ENCODE assay signal across 15 cellular contexts in the genomic region with DNA sequence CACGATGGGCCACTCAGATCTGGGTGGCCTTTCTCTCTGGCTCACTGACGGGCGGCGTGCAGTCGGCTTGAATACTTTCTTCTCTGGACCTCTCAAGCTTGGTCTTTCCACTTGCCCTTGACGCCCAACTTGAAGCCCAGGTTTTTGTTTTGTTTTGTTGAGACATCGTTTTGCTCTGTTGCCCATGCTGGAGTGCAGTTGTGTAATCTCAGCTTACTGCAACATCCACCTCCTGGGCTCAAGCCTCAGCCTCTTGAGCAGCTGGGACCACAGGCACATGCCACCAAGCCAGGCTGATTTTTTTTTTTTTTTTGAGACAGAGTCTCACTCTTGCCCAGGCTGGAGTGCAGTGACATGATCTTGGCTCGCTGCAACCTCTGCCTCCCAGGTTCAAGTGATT. TPM values are rescaled to one million over a fixed set of nuclear protein-coding genes. Genes with fewer than 3 reads are reported as not detected.
"Had no signal": no experiment of that assay in that cellular context is flagged by ENCODE, and none has a peak within 500 bp of the region (broad histone marks: within the 10 kb centered on the region; RNA-seq: fewer than 3 reads in every experiment).

No MANE protein-coding gene starts in this region.

- H3K36me3 ChIP-seq: gastroesophageal sphincter, tibial artery, vagina had no signal

- DNase-seq: activated CD4-positive, alpha-beta T cell treated with anti-CD3 and anti-CD28 coated beads, Interleukin-2, amount 50 U/mL, for 48 hours; activated CD4-positive, CD25-positive, alpha-beta regulatory T cell treated with anti-CD3 and anti-CD28 coated beads, Interleukin-2, amount 50 U/mL, for 72 hours; activated gamma-delta T cell; activated T-cell treated with anti-CD3 and anti-CD28 coated beads, Interleukin-2, amount 50 U/mL, for 4 hours; amygdala; tibial artery had no signal

- FAIRE-seq: keratinocyte had no signal

- H3K4me1 ChIP-seq: gastroesophageal sphincter, tibial artery, vagina had no signal

- H3K9me3 ChIP-seq: tibial artery, vagina had no signal

- ATAC-seq: activated T-cell treated with anti-CD3 and anti-CD28 coated beads, Interleukin-2, amount 50 U/mL, for 4 hours; gastroesophageal sphincter had no signal

- H3K4me3 ChIP-seq: gastroesophageal sphincter, tibial artery, vagina had no signal

- H3K27me3 ChIP-seq: vagina had no signal

- H3K27ac ChIP-seq: gastroesophageal sphincter, tibial artery, vagina had no signal

RNA-seq across cellular contexts. Expression of gene KIF19, which starts 22.7 kb away (rescaled TPM):
- total RNA-seq: activated T-cell treated with anti-CD3 and anti-CD28 coated beads, Interleukin-2, amount 50 U/mL, for 4 hours; epithelial cell of proximal tubule; osteocyte had no signal
- polyA plus RNA-seq: keratinocyte, neural cell had no signal

RNA-seq across cellular contexts. Expression of gene DNAI2, which starts 29.3 kb away (rescaled TPM):
- total RNA-seq: activated T-cell treated with anti-CD3 and anti-CD28 coated beads, Interleukin-2, amount 50 U/mL, for 4 hours; epithelial cell of proximal tubule; gastroesophageal sphincter; liver; mesenteric fat pad; osteocyte; skeletal muscle tissue; vagina had no signal
- polyA plus RNA-seq: keratinocyte, liver, neural cell had no signal

RNA-seq across cellular contexts. Expression of gene BTBD17, which starts 58.4 kb away (rescaled TPM):
- total RNA-seq: activated T-cell treated with anti-CD3 and anti-CD28 coated beads, Interleukin-2, amount 50 U/mL, for 4 hours; epithelial cell of proximal tubule; gastroesophageal sphincter; liver; mesenteric fat pad; osteocyte; skeletal muscle tissue; vagina had no signal
- polyA plus RNA-seq: keratinocyte, liver had no signal
